Comparison of ENCODE assay signal across 13 cellular contexts in genomic region chr10:27620425-27621397, GRCh38.
DNase-seq lines count a peak whose midpoint lies in the region; ATAC-seq, FAIRE-seq and TF ChIP-seq lines count a peak whose summit lies in the region.
"Had no signal": no experiment of that assay in that cellular context is flagged by ENCODE, and none has a peak within 500 bp of the region (broad histone marks: within the 10 kb centered on the region; RNA-seq: fewer than 3 reads in every experiment).

No MANE protein-coding gene starts in this region.

- DNase-seq in EH (ENCODE audit: low read depth) (peak; percentile 93), bronchial epithelial cell (ENCODE audit: low read depth) (peak; percentile 53), hepatocyte (ENCODE audit: low spot score) (peak; percentile 28), HEK293T (ENCODE audit: extremely low spot score) (no peak), kidney tubule cell (ENCODE audit: low spot score) (no peak)
- DNase-seq: activated CD8-positive, alpha-beta T cell treated with anti-CD3 and anti-CD28 coated beads, Interleukin-2, amount 10 ng/mL, durations not matched to agents 7 days and 5 days; activated naive CD8-positive, alpha-beta T cell treated with anti-CD3 and anti-CD28 coated beads, Interleukin-2, amount 50 U/mL, for 24 hours; erythroblast; NCI-H1436 treated with DMSO at 0.1 percent for 48 hours had no signal

- H3K79me2 ChIP-seq in hepatocyte = no peaks in the 10 kb centered on the region

- H3K27me3 ChIP-seq in bronchial epithelial cell (ENCODE audit: control insufficient read depth, insufficient read depth, low read length) = no peaks in the 10 kb centered on the region
- H3K27me3 ChIP-seq in hepatocyte = no peaks in the 10 kb centered on the region

- no peak for FAIRE-seq in bronchial epithelial cell (lab: Jason Lieb, UNC)

- POLR2A ChIA-PET in HEK293T (lab: Yijun Ruan, JAX) = no interaction called here

- H4K20me1 ChIP-seq in hepatocyte (ENCODE audit: insufficient read depth, poor library complexity, severe bottlenecking) = no peaks in the 10 kb centered on the region

- CTCF ChIA-PET in HEK293T (lab: Yijun Ruan, JAX) = no interaction called here

- 76% methylated on average over 10 of the region's 10 CpGs for WGBS in hepatocyte (ENCODE audit: low lambda C conversion rate, missing lambda C conversion rate)

- TF ChIP-seq CTCF in bronchial epithelial cell (IDR thresholded peaks at IDR 0.05; ENCODE audit: insufficient read depth, low read length, severe bottlenecking) = no peak
- no peak for TF ChIP-seq CTCF in hepatocyte (IDR thresholded peaks at IDR 0.05; ENCODE audit: poor library complexity)

- H3K9me3 ChIP-seq in hepatocyte (ENCODE audit: low read depth) = no peaks in the 10 kb centered on the region

- no peak overlapping the region for H2AFZ ChIP-seq in hepatocyte

- H3K36me3 ChIP-seq in bronchial epithelial cell (ENCODE audit: control insufficient read depth, insufficient read depth, low read length) = no peaks in the 10 kb centered on the region
- H3K36me3 ChIP-seq in hepatocyte (replicated peaks; ENCODE audit: insufficient read depth, low read depth) = no peaks in the 10 kb centered on the region

- H3K9me2 ChIP-seq in hepatocyte (replicated peaks; ENCODE audit: insufficient read depth) = no peaks in the 10 kb centered on the region

- no peak for ATAC-seq in GM21786 (IDR thresholded peaks at IDR 0.05; ENCODE audit: unreplicated experiment)
- no peak for ATAC-seq in activated CD4-positive, CD25-positive, alpha-beta regulatory T cell treated with anti-CD3 and anti-CD28 coated beads, Interleukin-2, amount 50 U/mL, for 24 hours
- ATAC-seq: activated CD8-positive, alpha-beta T cell treated with anti-CD3 and anti-CD28 coated beads, Interleukin-2, amount 10 ng/mL, durations not matched to agents 7 days and 5 days; activated naive CD8-positive, alpha-beta T cell treated with anti-CD3 and anti-CD28 coated beads, Interleukin-2, amount 50 U/mL, for 24 hours had no signal

- H3K4me3 ChIP-seq in bronchial epithelial cell (ENCODE audit: low read depth, low read length) (no peak overlapping the region), hepatocyte (no peak overlapping the region), skin epidermis (no peak overlapping the region)
- H3K4me3 ChIP-seq: lung had no signal

- H3K4me2 ChIP-seq in hepatocyte = no peak overlapping the region

- H3K4me1 ChIP-seq in hepatocyte (ENCODE audit: insufficient read depth) = peaks cover 4% of the 10 kb centered on the region

- peak overlapping the region; percentile 40 for H3K27ac ChIP-seq in hepatocyte
- peak overlapping the region in 12 of 21 experiments; percentile 8 to 60 (median 43) for H3K27ac ChIP-seq in skin epidermis

TF ChIP-seq in HEK293T, 16 proteins besides CTCF, POLR2A, EP300 and RAD21:
- no peak for TF ChIP-seq FOXM1 (IDR thresholded peaks at IDR 0.05; ENCODE audit: borderline replicate concordance)
- no peak for TF ChIP-seq CTBP1 (IDR thresholded peaks at IDR 0.05; ENCODE audit: borderline replicate concordance)
- no peak for TF ChIP-seq ELF4 (IDR thresholded peaks at IDR 0.05)
- TF ChIP-seq SUZ12 (IDR thresholded peaks at IDR 0.05) = no peak
- no peak for TF ChIP-seq PKNOX1 (IDR thresholded peaks at IDR 0.05)
- no peak for TF ChIP-seq L3MBTL2 (conservative IDR thresholded peaks at IDR 0.05)
- TF ChIP-seq FOXK2 (IDR thresholded peaks at IDR 0.05) = no peak
- no peak for TF ChIP-seq ARNT (IDR thresholded peaks at IDR 0.05)
- no peak for TF ChIP-seq ZNF384 (IDR thresholded peaks at IDR 0.05)
- no peak for TF ChIP-seq FOXA1 (IDR thresholded peaks at IDR 0.05)
- no peak for TF ChIP-seq SP1 (IDR thresholded peaks at IDR 0.05)
- no peak for TF ChIP-seq LEF1 (IDR thresholded peaks at IDR 0.05; ENCODE audit: borderline replicate concordance)
- no peak for TF ChIP-seq BHLHE40 (IDR thresholded peaks at IDR 0.05; ENCODE audit: borderline replicate concordance)
- no peak for TF ChIP-seq NFRKB (IDR thresholded peaks at IDR 0.05)
- TF ChIP-seq TARDBP (IDR thresholded peaks at IDR 0.05) = no peak
- TF ChIP-seq HDGF (IDR thresholded peaks at IDR 0.05; ENCODE audit: borderline replicate concordance) = no peak

Comparison
In these comparisons a context has a peak if more than half of its experiments do, and no peak if none do; other contexts are left out.
1. DNase-seq: peak in EH (single experiment), bronchial epithelial cell (single experiment) and hepatocyte (single experiment); none in HEK293T (single experiment) and kidney tubule cell (single experiment).